ENCODE assay signal across 37 cellular contexts in genomic region chr20:54605319-54605718, GRCh38.
"Had no signal": no experiment of that assay in that cellular context is flagged by ENCODE, and none has a peak within 500 bp of the region (broad histone marks: within the 10 kb centered on the region; RNA-seq: fewer than 3 reads in every experiment).

No MANE protein-coding gene starts in this region.

- H3K36me3 ChIP-seq: adrenal gland, brain microvascular endothelial cell, breast epithelium had no signal

- H3K4me3 ChIP-seq: adrenal gland, body of pancreas, breast epithelium had no signal

- DNase-seq: activated B cell treated with CpG ODN at 0.5 μM for 24 hours; activated CD4-positive, alpha-beta memory T cell treated with anti-CD3 and anti-CD28 coated beads for 36 hours; activated CD4-positive, alpha-beta T cell treated with anti-CD3 and anti-CD28 coated beads for 4 hours; activated CD4-positive, alpha-beta T cell treated with anti-CD3 and anti-CD28 coated beads, Interleukin-2, amount 10 ng/mL, durations not matched to agents 24 days and 14 days; activated CD4-positive, alpha-beta T cell treated with anti-CD3 and anti-CD28 coated beads, Interleukin-2, amount 50 U/mL, for 1 hour; activated CD4-positive, alpha-beta T cell treated with anti-CD3 and anti-CD28 coated beads, Interleukin-2, amount 50 U/mL, for 4 hours; activated CD4-positive, CD25-positive, alpha-beta regulatory T cell treated with anti-CD3 and anti-CD28 coated beads, Interleukin-2, amount 50 U/mL, for 72 hours; activated CD8-positive, alpha-beta memory T cell treated with anti-CD3 and anti-CD28 coated beads, Interleukin-2, amount 50 U/mL, for 4 hours; activated CD8-positive, alpha-beta T cell treated with anti-CD3 and anti-CD28 coated beads for 36 hours; activated effector memory CD4-positive, alpha-beta T cell treated with anti-CD3 and anti-CD28 coated beads, Interleukin-2, amount 50 U/mL, for 16 hours; activated gamma-delta T cell treated with Interleukin-2 at 50 U/mL for 16 hours; activated naive CD4-positive, alpha-beta T cell; activated naive CD4-positive, alpha-beta T cell treated with anti-CD3 and anti-CD28 coated beads for 36 hours; activated naive CD4-positive, alpha-beta T cell treated with anti-CD3 and anti-CD28 coated beads, Interleukin-2, amount 50 U/mL, for 16 hours; activated naive CD8-positive, alpha-beta T cell treated with anti-CD3 and anti-CD28 coated beads for 36 hours; activated T-cell treated with anti-CD3 and anti-CD28 coated beads for 4 hours; activated T-cell treated with anti-CD3 and anti-CD28 coated beads, Interleukin-2, amount 50 U/mL, for 1 hour; activated T-cell treated with anti-CD3 and anti-CD28 coated beads, Interleukin-2, amount 50 U/mL, for 4 hours; activated T-cell treated with anti-CD3 and anti-CD28 coated beads, Interleukin-2, amount 50 U/mL, for 72 hours; adrenal gland; amniotic stem cell; aorta; body of pancreas; brain microvascular endothelial cell; T-helper 1 cell; T-helper 2 cell; T-helper 9 cell had no signal

- H3K4me3 Mint-ChIP-seq: activated B cell treated with CpG ODN at 0.5 μM for 24 hours; activated CD4-positive, alpha-beta memory T cell treated with anti-CD3 and anti-CD28 coated beads for 36 hours; activated CD4-positive, alpha-beta T cell treated with anti-CD3 and anti-CD28 coated beads, Interleukin-2, amount 10 ng/mL, durations not matched to agents 24 days and 14 days; activated CD8-positive, alpha-beta T cell treated with anti-CD3 and anti-CD28 coated beads for 36 hours; activated naive CD4-positive, alpha-beta T cell treated with anti-CD3 and anti-CD28 coated beads for 36 hours; activated naive CD8-positive, alpha-beta T cell treated with anti-CD3 and anti-CD28 coated beads for 36 hours; activated T-cell treated with anti-CD3 and anti-CD28 coated beads, Interleukin-2, amount 50 U/mL, for 4 hours; activated T-cell treated with anti-CD3 and anti-CD28 coated beads, Interleukin-2, amount 50 U/mL, for 72 hours; activated T-helper 1 cell treated with anti-CD3 and anti-CD28 coated beads, Interleukin-12 subunit alpha, Interleukin-12 subunit beta, Interleukin-2, Interleukin-4 antibody, amounts not matched to agents 30 ng/mL and 10 ng/mL and 1 ng/mL, durations not matched to agents 14 hours and 24 hours and 36 hours; activated T-helper 17 cell treated with anti-CD3 and anti-CD28 coated beads, Interleukin-2, amount 50 U/mL, for 72 hours; central memory CD8-positive, alpha-beta T cell; T-helper 1 cell treated with Interleukin-12 subunit alpha and Interleukin-12 subunit beta and Interleukin-4 antibody, amounts not matched to agents 30 μg/mL and 1 μg/mL, for 36 hours; T-helper 2 cell treated with Interferon-gamma antibody and Interleukin-4, amounts not matched to agents 5 μg/mL and 100 μg/mL, for 36 hours had no signal

- H3K9me3 Mint-ChIP-seq: activated B cell treated with CpG ODN at 0.5 μM for 24 hours; activated CD4-positive, alpha-beta memory T cell treated with anti-CD3 and anti-CD28 coated beads for 36 hours; activated CD4-positive, alpha-beta T cell treated with anti-CD3 and anti-CD28 coated beads, Interleukin-2, amount 10 ng/mL, durations not matched to agents 24 days and 14 days; activated CD8-positive, alpha-beta T cell treated with anti-CD3 and anti-CD28 coated beads for 36 hours; activated naive CD8-positive, alpha-beta T cell treated with anti-CD3 and anti-CD28 coated beads for 36 hours; activated T-cell treated with anti-CD3 and anti-CD28 coated beads, Interleukin-2, amount 50 U/mL, for 4 hours; activated T-cell treated with anti-CD3 and anti-CD28 coated beads, Interleukin-2, amount 50 U/mL, for 72 hours; activated T-helper 1 cell treated with anti-CD3 and anti-CD28 coated beads, Interleukin-12 subunit alpha, Interleukin-12 subunit beta, Interleukin-2, Interleukin-4 antibody, amounts not matched to agents 30 ng/mL and 10 ng/mL and 1 ng/mL, durations not matched to agents 14 hours and 24 hours and 36 hours; activated T-helper 17 cell treated with anti-CD3 and anti-CD28 coated beads, Interleukin-2, amount 50 U/mL, for 72 hours; central memory CD8-positive, alpha-beta T cell; T-helper 1 cell treated with Interleukin-12 subunit alpha and Interleukin-12 subunit beta and Interleukin-4 antibody, amounts not matched to agents 30 μg/mL and 1 μg/mL, for 36 hours had no signal

- H3K36me3 Mint-ChIP-seq: activated CD4-positive, alpha-beta memory T cell treated with anti-CD3 and anti-CD28 coated beads for 36 hours; activated naive CD8-positive, alpha-beta T cell treated with anti-CD3 and anti-CD28 coated beads for 36 hours had no signal

- H3K4me1 ChIP-seq: adrenal gland, breast epithelium had no signal

- H3K27ac ChIP-seq: adrenal gland, body of pancreas, brain microvascular endothelial cell, breast epithelium, VCaP had no signal

- H3K27ac Mint-ChIP-seq: activated B cell treated with CpG ODN at 0.5 μM for 24 hours; activated CD4-positive, alpha-beta memory T cell treated with anti-CD3 and anti-CD28 coated beads for 36 hours; activated CD4-positive, alpha-beta T cell treated with anti-CD3 and anti-CD28 coated beads, Interleukin-2, amount 10 ng/mL, durations not matched to agents 24 days and 14 days; activated CD8-positive, alpha-beta T cell treated with anti-CD3 and anti-CD28 coated beads for 36 hours; activated naive CD4-positive, alpha-beta T cell treated with anti-CD3 and anti-CD28 coated beads for 36 hours; activated naive CD4-positive, alpha-beta T cell treated with anti-CD3 and anti-CD28 coated beads, Interleukin-2, amount 50 U/mL, for 72 hours; activated naive CD8-positive, alpha-beta T cell treated with anti-CD3 and anti-CD28 coated beads for 36 hours; activated T-cell treated with anti-CD3 and anti-CD28 coated beads, Interleukin-2, amount 50 U/mL, for 72 hours; activated T-helper 1 cell treated with anti-CD3 and anti-CD28 coated beads, Interleukin-12 subunit alpha, Interleukin-12 subunit beta, Interleukin-2, Interleukin-4 antibody, amounts not matched to agents 30 ng/mL and 10 ng/mL and 1 ng/mL, durations not matched to agents 14 hours and 24 hours and 36 hours; activated T-helper 17 cell treated with anti-CD3 and anti-CD28 coated beads, Interleukin-2, amount 50 U/mL, for 72 hours; T-helper 1 cell treated with Interleukin-12 subunit alpha and Interleukin-12 subunit beta and Interleukin-4 antibody, amounts not matched to agents 30 μg/mL and 1 μg/mL, for 36 hours; T-helper 2 cell treated with Interferon-gamma antibody and Interleukin-4, amounts not matched to agents 5 μg/mL and 100 μg/mL, for 36 hours had no signal

- H3K4me1 Mint-ChIP-seq: activated CD4-positive, alpha-beta T cell treated with anti-CD3 and anti-CD28 coated beads, Interleukin-2, amount 10 ng/mL, durations not matched to agents 24 days and 14 days; activated naive CD8-positive, alpha-beta T cell treated with anti-CD3 and anti-CD28 coated beads for 36 hours; activated T-helper 17 cell treated with anti-CD3 and anti-CD28 coated beads, Interleukin-2, amount 50 U/mL, for 72 hours; central memory CD8-positive, alpha-beta T cell had no signal

- FAIRE-seq: astrocyte, TTC549 had no signal

- H3K27me3 ChIP-seq: adrenal gland, body of pancreas, brain microvascular endothelial cell, breast epithelium had no signal

- ATAC-seq: activated CD8-positive, alpha-beta T cell treated with anti-CD3 and anti-CD28 coated beads for 36 hours; activated naive CD4-positive, alpha-beta T cell treated with anti-CD3 and anti-CD28 coated beads, Interleukin-2, amount 50 U/mL, for 72 hours; activated T-cell treated with anti-CD3 and anti-CD28 coated beads, Interleukin-2, amount 50 U/mL, for 4 hours; activated T-cell treated with anti-CD3 and anti-CD28 coated beads, Interleukin-2, amount 50 U/mL, for 72 hours; activated T-helper 17 cell treated with anti-CD3 and anti-CD28 coated beads, Interleukin-2, amount 50 U/mL, for 72 hours; body of pancreas had no signal

- H3K9me3 ChIP-seq: adrenal gland, body of pancreas, breast epithelium had no signal

- H3K27me3 Mint-ChIP-seq: activated B cell treated with CpG ODN at 0.5 μM for 24 hours; activated CD4-positive, alpha-beta memory T cell treated with anti-CD3 and anti-CD28 coated beads for 36 hours; activated CD4-positive, alpha-beta T cell treated with anti-CD3 and anti-CD28 coated beads, Interleukin-2, amount 10 ng/mL, durations not matched to agents 24 days and 14 days; activated T-helper 17 cell treated with anti-CD3 and anti-CD28 coated beads, Interleukin-2, amount 50 U/mL, for 72 hours had no signal
